Comparison of ENCODE assay signal across 8 cellular contexts in genomic region chr17:50719144-50719923, GRCh38. TPM values are rescaled to one million over a fixed set of nuclear protein-coding genes. Genes with fewer than 3 reads are reported as not detected.
DNase-seq lines count a peak whose midpoint lies in the region; ATAC-seq, FAIRE-seq and TF ChIP-seq lines count a peak whose summit lies in the region.

LUC7L3 (plus strand) TSS chr17:50719603; CDS start chr17:50719733, 130 bp downstream.

- H2AFZ ChIP-seq in OCI-LY3 (ENCODE audit: low read depth, low read length) (peak within 1 kb of the TSS; percentile 65), endothelial cell of umbilical vein (ENCODE audit: low read depth, low read length) (peak within 1 kb of the TSS; percentile 95)

- peak; percentile 87 for TF ChIP-seq POLR2A in endothelial cell of umbilical vein (IDR thresholded peaks at IDR 0.05; ENCODE audit: low read depth, low read length)

- H3K4me2 ChIP-seq in OCI-LY3 (ENCODE audit: low read length), result peak within 1 kb of the TSS; percentile 82
- peak within 1 kb of the TSS; percentile 91 for H3K4me2 ChIP-seq in endothelial cell of umbilical vein (ENCODE audit: insufficient read depth, low read length)

- peak within 1 kb of the TSS; percentile 86 for H3K27ac ChIP-seq in OCI-LY3 (ENCODE audit: low read length)
- H3K27ac ChIP-seq in endothelial cell of umbilical vein (ENCODE audit: insufficient read depth, low read depth, low read length), result peak within 1 kb of the TSS; percentile 94

- TSS peak; percentile 98 for BruUV-seq in endothelial cell of umbilical vein (replicated peaks; lab: Mats Ljungman, UMichigan)

- H3K79me2 ChIP-seq in OCI-LY3 (ENCODE audit: low read length) (peaks cover 53% of the 10 kb centered on the region), endothelial cell of umbilical vein (ENCODE audit: control insufficient read depth, insufficient read depth, low read length) (peaks cover 49% of the 10 kb centered on the region)

- dilution Hi-C loops in endothelial cell of umbilical vein (cut with MboI; ENCODE audit: extremely low pct_ligation_motif_present, low sequenced_read_pairs), result no loop called here

- no peaks in the 10 kb centered on the region for H3K9me1 ChIP-seq in endothelial cell of umbilical vein (replicated peaks; ENCODE audit: control insufficient read depth, extremely low read depth, insufficient read depth, low read length)

- DNase-seq in D721Med (ENCODE audit: insufficient read length, low spot score), result peak; percentile 91
- peak; percentile 89 for DNase-seq in HuH-7.5 (ENCODE audit: low spot score)
- DNase-seq in activated CD8-positive, alpha-beta memory T cell treated with anti-CD3 and anti-CD28 coated beads, Interleukin-2, amount 50 U/mL, for 48 hours, result peak; percentile 96
- peak; percentile 96 for DNase-seq in endothelial cell of umbilical vein (ENCODE audit: low read depth, low spot score)
- DNase-seq in stimulated activated CD8-positive, alpha-beta memory T cell treated with anti-CD3 and anti-CD28 coated beads, Interleukin-2, amount 100 ng/mL, for 48 hours (ENCODE audit: low read depth in 2 of 2), result peak; percentile 88 to 92

- H3K4me3 ChIP-seq in OCI-LY3 (ENCODE audit: low read length) (peak within 1 kb of the TSS; percentile 89), endothelial cell of umbilical vein (replicated peaks in 1 of 3; ENCODE audit: insufficient read depth in 1 of 3, low read depth in 1 of 3, low read length in 3 of 3) (peak within 1 kb of the TSS; percentile 70 to 98 (median 90)), mononuclear cell (ENCODE audit: low read length) (peak within 1 kb of the TSS; percentile 97)

- no peaks in the 10 kb centered on the region for H3K27me3 ChIP-seq in OCI-LY3 (ENCODE audit: low read depth, low read length)
- no peaks in the 10 kb centered on the region for H3K27me3 ChIP-seq in endothelial cell of umbilical vein (ENCODE audit: control insufficient read depth in 2 of 2, insufficient read depth in 2 of 2, low read length in 2 of 2)
- no peaks in the 10 kb centered on the region for H3K27me3 ChIP-seq in mononuclear cell (ENCODE audit: insufficient read depth, low read length)

- intact Hi-C loops in endothelial cell of umbilical vein (cut with micrococcal nuclease), result loop anchor here (1.0 kb wide), 1 partner anchor 11 kb away; no protein-coding TSS in a partner anchor

- H3K9me3 ChIP-seq in OCI-LY3 (ENCODE audit: insufficient read depth, low read length) (no peaks in the 10 kb centered on the region), endothelial cell of umbilical vein (replicated peaks; ENCODE audit: control insufficient read depth, insufficient read depth, low read length) (no peaks in the 10 kb centered on the region), mononuclear cell (ENCODE audit: low read depth, low read length) (no peaks in the 10 kb centered on the region)

- TF ChIP-seq CTCF in D721Med (IDR thresholded peaks at IDR 0.05; ENCODE audit: insufficient read depth, missing control alignments), result no peak
- TF ChIP-seq CTCF in OCI-LY3 (IDR thresholded peaks at IDR 0.05; ENCODE audit: low read depth, low read length), result no peak
- no peak for TF ChIP-seq CTCF in endothelial cell of umbilical vein (IDR thresholded peaks at IDR 0.05; ENCODE audit: extremely low read depth in 1 of 2, insufficient read depth in 1 of 2, low read depth in 1 of 2, low read length in 2 of 2)

- peak; percentile 91 for ATAC-seq in GM21528 (IDR thresholded peaks at IDR 0.05; ENCODE audit: low FRiP score, unreplicated experiment)

- H3K36me3 ChIP-seq in OCI-LY3 (replicated peaks; ENCODE audit: low read depth, low read length), result peaks cover 16% of the 10 kb centered on the region
- no peaks in the 10 kb centered on the region for H3K36me3 ChIP-seq in endothelial cell of umbilical vein (ENCODE audit: control insufficient read depth in 2 of 2, extremely low read depth in 1 of 2, insufficient read depth in 2 of 2, low read length in 2 of 2)

- peaks cover 19% of the 10 kb centered on the region for H3K4me1 ChIP-seq in OCI-LY3 (ENCODE audit: low read length)
- H3K4me1 ChIP-seq in endothelial cell of umbilical vein (ENCODE audit: control insufficient read depth, extremely low read depth, insufficient read depth, low read length), result peaks cover 22% of the 10 kb centered on the region
- peaks cover 62% of the 10 kb centered on the region for H3K4me1 ChIP-seq in mononuclear cell (ENCODE audit: insufficient read depth, low read length)

- H3K9ac ChIP-seq in OCI-LY3 (ENCODE audit: low read length), result peak within 1 kb of the TSS; percentile 91
- peak within 1 kb of the TSS; percentile 98 for H3K9ac ChIP-seq in endothelial cell of umbilical vein (replicated peaks; ENCODE audit: extremely low read depth, insufficient read depth, low read length)

- H4K20me1 ChIP-seq in OCI-LY3 (ENCODE audit: insufficient read depth, low read length), result peaks cover 45% of the 10 kb centered on the region
- H4K20me1 ChIP-seq in endothelial cell of umbilical vein (replicated peaks; ENCODE audit: control insufficient read depth, extremely low read depth, insufficient read depth, low read length), result peaks cover 11% of the 10 kb centered on the region

- CTCF ChIA-PET in endothelial cell of umbilical vein (lab: Charles Lee), result interaction anchor here (0.8 to 1.5 kb wide), 3 partner anchors 11 to 64 kb away, joined by 3 to 9 read pairs (median 3); partner anchors contain the start of gene ANKRD40

- POLR2A ChIA-PET in endothelial cell of umbilical vein (lab: Charles Lee), result interaction anchor here (1.1 kb wide), 1 partner anchor 11 kb away, joined by 7 read pairs; the partner anchor contains the start of gene ANKRD40

- no peak for FAIRE-seq in D721Med (lab: Jason Lieb, UNC)
- FAIRE-seq in endothelial cell of umbilical vein (lab: Jason Lieb, UNC), result peak; percentile 81

TF ChIP-seq in endothelial cell of umbilical vein, 7 proteins besides CTCF, POLR2A, EP300 and RAD21:
- no peak for TF ChIP-seq FOS (IDR thresholded peaks at IDR 0.05; ENCODE audit: borderline replicate concordance, insufficient read depth, low read length)
- no peak for TF ChIP-seq GATA2 (IDR thresholded peaks at IDR 0.05; ENCODE audit: insufficient read depth, insufficient read length, low read depth, low read length)
- no peak for TF ChIP-seq EZH2 (IDR thresholded peaks at IDR 0.05; ENCODE audit: borderline replicate concordance, low read depth, low read length, severe bottlenecking)
- TF ChIP-seq MYC (IDR thresholded peaks at IDR 0.05; ENCODE audit: low read depth, low read length), result peak; percentile 35
- TF ChIP-seq MAX (IDR thresholded peaks at IDR 0.05; ENCODE audit: insufficient read depth, insufficient read length), result peak; percentile 91
- TF ChIP-seq POLR2AphosphoS5 (IDR thresholded peaks at IDR 0.05; ENCODE audit: insufficient read depth, low read depth, low read length), result peak; percentile 97
- no peak for TF ChIP-seq JUN (IDR thresholded peaks at IDR 0.05; ENCODE audit: borderline replicate concordance, insufficient read depth, insufficient read length, low read depth)

RNA-seq across cellular contexts. Expression of gene LUC7L3, which starts in this region (rescaled TPM):
- total RNA-seq in endothelial cell of umbilical vein (111 and 113 TPM in 2 replicates), mononuclear cell (72.9 TPM)
- 42.3 and 70.9 TPM in 2 replicates for polyA plus RNA-seq in endothelial cell of umbilical vein
- 43.6 and 47.2 TPM in 2 replicates for polyA plus RNA-seq in endothelial cell of umbilical vein (2011; cell fraction: cytosol; rRNA removed)
- polyA plus RNA-seq in endothelial cell of umbilical vein (2011; cell fraction: nucleus; rRNA removed), result 299 and 437 TPM in 2 replicates
- 108 and 113 TPM in 2 replicates for polyA plus RNA-seq in endothelial cell of umbilical vein (2012)
- polyA minus RNA-seq in endothelial cell of umbilical vein, result 43.9 and 55.7 TPM in 2 replicates
- 12.1 TPM for polyA minus RNA-seq in endothelial cell of umbilical vein (2011; cell fraction: cytosol; rRNA and poly(A)+ RNA removed)
- polyA minus RNA-seq in endothelial cell of umbilical vein (2011; cell fraction: nucleus; rRNA and poly(A)+ RNA removed), result 95.7 and 120 TPM in 2 replicates

Comparison
In these comparisons a context has a peak if more than half of its experiments do, and no peak if none do; other contexts are left out.
1. Peak in every context shown above with its lines: DNase-seq, ATAC-seq, H3K4me3 ChIP-seq and H3K27ac ChIP-seq.